In genomic region chr5:109656829-109657228, GRCh38 we compare ENCODE assay signal across 8 cellular contexts. TPM values are rescaled to one million over a fixed set of nuclear protein-coding genes. Genes with fewer than 3 reads are reported as not detected.
A peak's percentile ranks its signal among the peaks of the same experiment; 100 is the strongest.
DNase-seq lines count a peak whose midpoint lies in the region; ATAC-seq and TF ChIP-seq lines count a peak whose summit lies in the region.

No MANE protein-coding gene starts in this region.

- peaks cover 15% of the 10 kb centered on the region for H3K4me1 Mint-ChIP-seq in activated CD4-positive, alpha-beta memory T cell treated with anti-CD3 and anti-CD28 coated beads, Interleukin-2, amount 10 ng/mL, durations not matched to agents 7 days and 5 days

- no peaks in the 10 kb centered on the region for H3K9me3 Mint-ChIP-seq in activated CD4-positive, alpha-beta memory T cell treated with anti-CD3 and anti-CD28 coated beads, Interleukin-2, amount 10 ng/mL, durations not matched to agents 7 days and 5 days

- POLR2A ChIA-PET in activated CD4-positive, alpha-beta memory T cell treated with anti-CD3 and anti-CD28 coated beads, Interleukin-2, amount 10 ng/mL, durations not matched to agents 7 days and 5 days (lab: Charles Lee): no interaction called here

- no peak overlapping the region for H3K4me3 Mint-ChIP-seq in activated CD4-positive, alpha-beta memory T cell treated with anti-CD3 and anti-CD28 coated beads, Interleukin-2, amount 10 ng/mL, durations not matched to agents 7 days and 5 days

- H3K27me3 ChIP-seq in fibroblast of lung (ENCODE audit: control insufficient read depth, insufficient read depth, low read length): no peaks in the 10 kb centered on the region

- no peaks in the 10 kb centered on the region for H3K4me1 ChIP-seq in fibroblast of lung (ENCODE audit: control insufficient read depth, extremely low read depth, insufficient read depth, low read length)

- ATAC-seq in GM18511 (IDR thresholded peaks at IDR 0.05; ENCODE audit: unreplicated experiment) (no peak), GM18873 (IDR thresholded peaks at IDR 0.05; ENCODE audit: low FRiP score, unreplicated experiment) (no peak)

- H3K27ac ChIP-seq in fibroblast of lung (ENCODE audit: insufficient read depth, low read length): no peak overlapping the region

- no peak overlapping the region for H3K9ac ChIP-seq in fibroblast of lung (ENCODE audit: insufficient read depth, low read length)

- H3K27me3 Mint-ChIP-seq in activated CD4-positive, alpha-beta memory T cell treated with anti-CD3 and anti-CD28 coated beads, Interleukin-2, amount 10 ng/mL, durations not matched to agents 7 days and 5 days: peaks cover 9% of the 10 kb centered on the region

- CTCF ChIA-PET in activated CD4-positive, alpha-beta memory T cell treated with anti-CD3 and anti-CD28 coated beads, Interleukin-2, amount 10 ng/mL, durations not matched to agents 7 days and 5 days (lab: Charles Lee): interaction anchor here (1.5 kb wide), 1 partner anchor 32 kb away, joined by 4 read pairs; no protein-coding TSS in a partner anchor

- H2AFZ ChIP-seq in fibroblast of lung (ENCODE audit: low read length): no peak overlapping the region

- H3K9me3 ChIP-seq in fibroblast of lung (ENCODE audit: control insufficient read depth, insufficient read depth, low read depth, low read length): no peaks in the 10 kb centered on the region

- peak; percentile 74 for DNase-seq in AG09309 (ENCODE audit: low read depth)
- DNase-seq in KG1 (lab: John Stamatoyannopoulos, UW): peak; percentile 77
- DNase-seq in activated CD4-positive, alpha-beta memory T cell treated with anti-CD3 and anti-CD28 coated beads, Interleukin-2, amount 10 ng/mL, durations not matched to agents 7 days and 5 days: peak; percentile 55
- DNase-seq in fibroblast of lung (ENCODE audit: low read depth in 2 of 2): peak; percentile 50 to 96
- peak; percentile 89 for DNase-seq in posterior vena cava (ENCODE audit: low spot score)
- DNase-seq in DMS 273 treated with DMSO at 0.1 percent for 48 hours (lab: John Stamatoyannopoulos, UW): no peak

- intact Hi-C loops in posterior vena cava (cut with DNase I): loop anchor here in 1 of 2 donors (1.0 kb wide), 1 partner anchor 10 kb away; no protein-coding TSS in a partner anchor

- no peaks in the 10 kb centered on the region for H3K36me3 ChIP-seq in fibroblast of lung (ENCODE audit: control insufficient read depth, insufficient read depth, low read length)

- H4K20me1 ChIP-seq in fibroblast of lung (ENCODE audit: control insufficient read depth, extremely low read depth, insufficient read depth, low read length): no peaks in the 10 kb centered on the region

- no peaks in the 10 kb centered on the region for H3K36me3 Mint-ChIP-seq in activated CD4-positive, alpha-beta memory T cell treated with anti-CD3 and anti-CD28 coated beads, Interleukin-2, amount 10 ng/mL, durations not matched to agents 7 days and 5 days (ENCODE audit: low read depth)

- TF ChIP-seq CTCF in AG09309 (IDR thresholded peaks at IDR 0.05; ENCODE audit: control insufficient read depth, insufficient read depth, low read depth, low read length, missing control alignments): no peak
- no peak for TF ChIP-seq CTCF in fibroblast of lung (conservative IDR thresholded peaks at IDR 0.05 in 1 of 2, IDR thresholded peaks at IDR 0.05 in 1 of 2; ENCODE audit: low read depth in 1 of 2, low read length in 2 of 2)

- no peaks in the 10 kb centered on the region for H3K79me2 ChIP-seq in fibroblast of lung (ENCODE audit: control insufficient read depth, insufficient read depth, low read length)

- H3K4me3 ChIP-seq in AG09309 (ENCODE audit: control insufficient read depth, low read depth, low read length) (no peak overlapping the region), fibroblast of lung (replicated peaks in 1 of 4; ENCODE audit: control extremely low read depth in 1 of 4, insufficient read depth in 1 of 4, low read depth in 3 of 4, low read length in 4 of 4) (no peak overlapping the region)

- H3K27ac Mint-ChIP-seq in activated CD4-positive, alpha-beta memory T cell treated with anti-CD3 and anti-CD28 coated beads, Interleukin-2, amount 10 ng/mL, durations not matched to agents 7 days and 5 days: no peak overlapping the region

- no peak overlapping the region for H3K4me2 ChIP-seq in fibroblast of lung (ENCODE audit: extremely low read depth, insufficient read depth, low read length)

RNA-seq across cellular contexts. Expression of gene MAN2A1, which starts 32.9 kb away (rescaled TPM):
- 10 to 100 TPM; 32.6 to 33.5 TPM for total RNA-seq in activated CD4-positive, alpha-beta memory T cell treated with anti-CD3 and anti-CD28 coated beads, Interleukin-2, amount 10 ng/mL, durations not matched to agents 7 days and 5 days
- 48.0 and 70.5 TPM in 2 replicates for total RNA-seq in fibroblast of lung
- polyA plus RNA-seq in fibroblast of lung: 36.6 and 51.6 TPM in 2 replicates
- 26.3 and 38.4 TPM in 2 replicates for polyA plus RNA-seq in fibroblast of lung (2012)
- polyA minus RNA-seq in fibroblast of lung (ENCODE audit: low replicate concordance): 8.6 and 8.9 TPM in 2 replicates
- total RNA-seq in posterior vena cava: 10 to 100 TPM; 43.9 to 44.5 TPM
